Comparison of ENCODE assay signal across 35 cellular contexts in genomic region chr2:100031604-100032003, GRCh38.
"Had no signal": no experiment of that assay in that cellular context is flagged by ENCODE, and none has a peak within 500 bp of the region (broad histone marks: within the 10 kb centered on the region; RNA-seq: fewer than 3 reads in every experiment).

No MANE protein-coding gene starts in this region.

- DNase-seq: activated CD4-positive, alpha-beta memory T cell treated with anti-CD3 and anti-CD28 coated beads, Interleukin-2, amount 10 ng/mL, durations not matched to agents 7 days and 5 days; activated CD4-positive, alpha-beta T cell treated with anti-CD3 and anti-CD28 coated beads for 1 hour; activated CD4-positive, alpha-beta T cell treated with anti-CD3 and anti-CD28 coated beads for 48 hours; activated CD4-positive, CD25-positive, alpha-beta regulatory T cell; activated CD8-positive, alpha-beta memory T cell treated with anti-CD3 and anti-CD28 coated beads for 24 hours; activated CD8-positive, alpha-beta memory T cell treated with anti-CD3 and anti-CD28 coated beads, Interleukin-2, amount 10 ng/mL, durations not matched to agents 7 days and 5 days; activated CD8-positive, alpha-beta memory T cell treated with anti-CD3 and anti-CD28 coated beads, Interleukin-2, amount 50 U/mL, for 48 hours; activated effector memory CD4-positive, alpha-beta T cell treated with Interleukin-2 at 50 U/mL for 16 hours; activated naive CD4-positive, alpha-beta T cell treated with anti-CD3 and anti-CD28 coated beads, Interleukin-2, amount 10 ng/mL, durations not matched to agents 7 days and 5 days; activated naive CD8-positive, alpha-beta T cell treated with anti-CD3 and anti-CD28 coated beads, Interleukin-2, amount 50 U/mL, for 24 hours; activated T-cell treated with anti-CD3 and anti-CD28 coated beads, Interleukin-2, amount 50 U/mL, for 48 hours; anterior cingulate cortex; caudate nucleus; cerebellar nuclear complex; Kasumi-1; MM.1S; MV-4-11; NCI-H1092; NCI-H1436 treated with DMSO at 0.1 percent for 48 hours; NCI-H1694 treated with DMSO at 0.1 percent for 48 hours; NCI-H2081; NCI-H226; NCI-H446 treated with DMSO at 0.1 percent for 48 hours; NCI-H524; NCI-H69; NCI-H82; NK-92 treated with Interleukin-12 subunit alpha and Interleukin-12 subunit beta, amount 100 ng/mL, for 24 hours; PC-9; SW 1271; T-helper 1 cell; T-helper 2 cell; T-helper 9 cell had no signal

- H3K27ac ChIP-seq: PC-9, RWPE1, VCaP had no signal

- H3K4me3 ChIP-seq: PC-9 had no signal

- ATAC-seq: activated CD8-positive, alpha-beta memory T cell treated with anti-CD3 and anti-CD28 coated beads, Interleukin-2, amount 10 ng/mL, durations not matched to agents 7 days and 5 days; activated naive CD8-positive, alpha-beta T cell treated with anti-CD3 and anti-CD28 coated beads, Interleukin-2, amount 50 U/mL, for 24 hours; Right ventricle myocardium inferior had no signal
